Comparison of ENCODE assay signal across 21 cellular contexts in the genomic region with DNA sequence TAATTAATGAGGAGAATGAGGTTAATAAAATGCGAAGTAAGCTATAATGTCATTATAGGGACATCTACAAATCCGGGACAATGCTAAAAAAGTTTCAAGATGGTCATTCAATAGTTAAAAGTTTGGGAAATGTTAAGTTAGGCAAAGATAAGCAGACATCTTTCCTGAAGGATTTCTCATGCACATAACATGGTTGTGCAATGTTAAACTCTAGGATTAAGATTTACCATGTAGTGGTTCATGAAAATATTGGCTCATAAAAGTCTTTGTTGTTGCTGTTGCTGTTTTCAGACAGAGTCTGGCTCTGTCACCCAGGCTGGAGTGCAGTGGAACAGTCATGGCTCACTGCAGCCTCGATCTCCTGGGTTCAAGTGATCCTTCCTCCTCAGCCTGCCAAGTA.
DNase-seq lines count a peak whose midpoint lies in the region; ATAC-seq, FAIRE-seq and TF ChIP-seq lines count a peak whose summit lies in the region.
"Had no signal": no experiment of that assay in that cellular context is flagged by ENCODE, and none has a peak within 500 bp of the region (broad histone marks: within the 10 kb centered on the region; RNA-seq: fewer than 3 reads in every experiment).

No MANE protein-coding gene starts in this region.

- TF ChIP-seq EP300 in HepG2 (IDR thresholded peaks at IDR 0.05; ENCODE audit: low read depth in 2 of 2, low read length in 2 of 2): no peak
- TF ChIP-seq EP300 in HepG2 (CRISPR knock-in tag; IDR thresholded peaks at IDR 0.05; ENCODE audit: borderline replicate concordance): no peak

- H3K27me3 ChIP-seq in HepG2 (ENCODE audit: control insufficient read depth in 1 of 2, insufficient read depth in 2 of 2, low read length in 2 of 2) (no peaks in the 10 kb centered on the region), right lobe of liver (no peaks in the 10 kb centered on the region)
- H3K27me3 ChIP-seq: BLaER1 treated with 17β-estradiol and CSF1 and Interleukin-3, amounts not matched to agents 10 nM and 100 nM had no signal

- FAIRE-seq in HepG2 (lab: Jason Lieb, UNC): no peak
- FAIRE-seq: A549, D721Med, G401.6, GM12891, GM19239 had no signal

- H3K27ac Mint-ChIP-seq in glutamatergic neuron (ENCODE audit: unreplicated experiment): no peak overlapping the region
- H3K27ac Mint-ChIP-seq: B cell; CD4-positive, alpha-beta T cell; CD8-positive, alpha-beta T cell had no signal

- no peak overlapping the region for H3K4me2 ChIP-seq in HepG2 (ENCODE audit: low read depth, low read length)
- H3K4me2 ChIP-seq: A549; BLaER1 treated with 17β-estradiol and CSF1 and Interleukin-3, amounts not matched to agents 10 nM and 100 nM had no signal

- no peaks in the 10 kb centered on the region for H3K79me2 ChIP-seq in HepG2 (ENCODE audit: insufficient read depth, low read length)

- in situ Hi-C loops in HepG2 (cut with HindIII; ENCODE audit: extremely low pct_ligation_motif_present, low pct_unique_long_range_greater_than_20kb): no loop called here

- H3K9ac ChIP-seq in HepG2 (ENCODE audit: insufficient read depth, low read depth, low read length): no peak overlapping the region
- H3K9ac ChIP-seq: BLaER1 treated with 17β-estradiol and CSF1 and Interleukin-3, amounts not matched to agents 10 nM and 100 nM had no signal

- no peak for TF ChIP-seq CTCF in HepG2 (CRISPR knock-in tag; IDR thresholded peaks at IDR 0.05)
- no peak for TF ChIP-seq CTCF in right lobe of liver (IDR thresholded peaks at IDR 0.05)
- no peak for TF ChIP-seq CTCF in glutamatergic neuron (IDR thresholded peaks at IDR 0.05; ENCODE audit: partially characterized antibody, unreplicated experiment)

- no peak for TF ChIP-seq RAD21 in HepG2 (CRISPR knock-in tag; IDR thresholded peaks at IDR 0.05)

- CTCF ChIA-PET in HepG2 (lab: Yijun Ruan, JAX; ENCODE audit: low intra/inter-chr PET ratio, low total read pairs): no interaction called here

- H3K4me1 ChIP-seq in HepG2 (ENCODE audit: insufficient read depth, low read length) (no peaks in the 10 kb centered on the region), right lobe of liver (no peaks in the 10 kb centered on the region)
- H3K4me1 ChIP-seq: A549; BLaER1 treated with 17β-estradiol and CSF1 and Interleukin-3, amounts not matched to agents 10 nM and 100 nM; Caco-2 had no signal

- no peaks in the 10 kb centered on the region for H3K9me3 ChIP-seq in HepG2 (ENCODE audit: low read length)
- H3K9me3 ChIP-seq in right lobe of liver: no peaks in the 10 kb centered on the region
- H3K9me3 ChIP-seq: A549; BLaER1 treated with 17β-estradiol and CSF1 and Interleukin-3, amounts not matched to agents 10 nM and 100 nM; Caco-2 had no signal

- intact Hi-C loops in HepG2 (cut with micrococcal nuclease; ENCODE audit: unreplicated experiment) (no loop called here), right lobe of liver (cut with DNase I) (no loop called here)

- no peaks in the 10 kb centered on the region for H4K20me1 ChIP-seq in HepG2 (ENCODE audit: insufficient read depth, low read length)
- H4K20me1 ChIP-seq: BLaER1 treated with 17β-estradiol and CSF1 and Interleukin-3, amounts not matched to agents 10 nM and 100 nM had no signal

- no peak overlapping the region for H2AFZ ChIP-seq in HepG2 (ENCODE audit: low read length)

- 17% methylated on average over 3 of the region's 3 CpGs for WGBS in HepG2 (ENCODE audit: low lambda C conversion rate)
- 67% methylated on average over 2 of the region's 3 CpGs for WGBS in right lobe of liver (ENCODE audit: insufficient coverage, low coverage, low lambda C conversion rate, missing lambda C conversion rate)

- POLR2A ChIA-PET in HepG2 (lab: Yijun Ruan, JAX): no interaction called here

- ATAC-seq in HepG2: no peak
- ATAC-seq in right lobe of liver: no peak
- ATAC-seq: A549; CD8-positive, alpha-beta T cell had no signal

- H3K36me3 ChIP-seq in HepG2 (replicated peaks in 1 of 2; ENCODE audit: control insufficient read depth in 1 of 2, insufficient read depth in 2 of 2, low read length in 2 of 2): no peaks in the 10 kb centered on the region
- H3K36me3 ChIP-seq in right lobe of liver: no peaks in the 10 kb centered on the region
- H3K36me3 ChIP-seq: BLaER1 treated with 17β-estradiol and CSF1 and Interleukin-3, amounts not matched to agents 10 nM and 100 nM had no signal

- BruUV-seq in HepG2 (replicated peaks; lab: Mats Ljungman, UMichigan): no TSS peak

- H3K4me3 Mint-ChIP-seq in glutamatergic neuron (ENCODE audit: unreplicated experiment): no peak overlapping the region
- H3K4me3 Mint-ChIP-seq: B cell; CD4-positive, alpha-beta T cell; CD8-positive, alpha-beta T cell had no signal

- TF ChIP-seq POLR2A in HepG2 (IDR thresholded peaks at IDR 0.05; ENCODE audit: insufficient read depth in 1 of 2, low read depth in 2 of 2, low read length in 2 of 2) (no peak), right lobe of liver (IDR thresholded peaks at IDR 0.05) (no peak)

- DNase-seq in HepG2 (ENCODE audit: low spot score) (no peak), right lobe of liver (no peak), amniotic epithelial cell (ENCODE audit: low read depth) (peak; percentile 56), glutamatergic neuron (no peak)
- no peak for DNase-seq in central memory CD4-positive, alpha-beta T cell
- DNase-seq: AML-193; Caco-2; Calu3; CD4-positive, alpha-beta T cell; CD8-positive, alpha-beta T cell; DMS79 treated with DMSO at 0.1 percent for 48 hours; GF-D8 had no signal

- no peak overlapping the region for H3K27ac ChIP-seq in HepG2 (ENCODE audit: extremely low read length, insufficient read depth, low read length)
- no peak overlapping the region for H3K27ac ChIP-seq in right lobe of liver
- H3K27ac ChIP-seq: 22Rv1; A549; BLaER1 treated with 17β-estradiol and CSF1 and Interleukin-3, amounts not matched to agents 10 nM and 100 nM; C4-2B had no signal

- H3K27me3 Mint-ChIP-seq in glutamatergic neuron (ENCODE audit: unreplicated experiment): no peaks in the 10 kb centered on the region
- H3K27me3 Mint-ChIP-seq: B cell; CD4-positive, alpha-beta T cell had no signal

- H3K36me3 Mint-ChIP-seq in glutamatergic neuron (ENCODE audit: unreplicated experiment): no peaks in the 10 kb centered on the region
- H3K36me3 Mint-ChIP-seq: CD8-positive, alpha-beta T cell had no signal

- H3K4me1 Mint-ChIP-seq in glutamatergic neuron (ENCODE audit: low read depth, unreplicated experiment): no peaks in the 10 kb centered on the region
- H3K4me1 Mint-ChIP-seq: B cell had no signal

- H3K9me3 Mint-ChIP-seq in glutamatergic neuron (ENCODE audit: unreplicated experiment): no peaks in the 10 kb centered on the region

- H3K4me3 ChIP-seq in HepG2 (replicated peaks in 1 of 3; ENCODE audit: insufficient read depth in 1 of 3, low read depth in 2 of 3, low read length in 3 of 3) (no peak overlapping the region), right lobe of liver (no peak overlapping the region)
- H3K4me3 ChIP-seq: A549; BLaER1 treated with 17β-estradiol and CSF1 and Interleukin-3, amounts not matched to agents 10 nM and 100 nM had no signal

TF ChIP-seq in HepG2, 621 proteins besides CTCF, POLR2A, EP300 and RAD21:
- TF ChIP-seq GTF2F1 (IDR thresholded peaks at IDR 0.05; ENCODE audit: low read length) (no peak), CEBPB (IDR thresholded peaks at IDR 0.05; ENCODE audit: borderline replicate concordance, low read depth, low read length) (0 out of 2 replicates have a peak, but pooled peaks have one; percentile 10)
